Comparison of ENCODE assay signal across 16 cellular contexts in the genomic region with DNA sequence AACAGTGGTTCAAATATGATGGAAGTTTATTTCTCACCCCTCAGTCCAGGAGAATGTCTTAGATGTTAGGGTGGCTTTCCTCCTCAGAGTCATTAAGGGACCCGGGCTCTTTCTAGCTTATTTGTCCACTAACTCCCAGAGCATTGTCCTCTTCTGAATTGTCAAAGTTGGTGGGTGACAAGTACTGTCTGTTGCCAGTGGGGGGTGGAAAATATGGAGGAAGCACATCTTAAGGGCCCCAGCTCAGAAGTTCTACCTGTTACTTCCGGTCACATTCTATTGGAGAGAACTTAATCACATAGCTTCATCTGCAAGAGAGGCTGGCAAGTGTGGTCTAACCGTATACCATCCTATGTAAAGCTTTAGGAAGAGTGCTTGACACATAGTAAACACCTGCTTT. TPM values are rescaled to one million over a fixed set of nuclear protein-coding genes. Genes with fewer than 3 reads are reported as not detected.
DNase-seq lines count a peak whose midpoint lies in the region; ATAC-seq and TF ChIP-seq lines count a peak whose summit lies in the region.
"Had no signal": no experiment of that assay in that cellular context is flagged by ENCODE, and none has a peak within 500 bp of the region (broad histone marks: within the 10 kb centered on the region; RNA-seq: fewer than 3 reads in every experiment).

No MANE protein-coding gene starts in this region.

- CTCF ChIA-PET in OCI-LY7 (lab: Charles Lee; ENCODE audit: unreplicated experiment) = no interaction called here

- POLR2A ChIA-PET in OCI-LY7 (lab: Charles Lee) = interaction anchor here (0.5 to 1.4 kb wide), 4 partner anchors 11 to 21 kb away, joined by 3 to 4 read pairs (median 4); no protein-coding TSS in a partner anchor

- 17 to 64% methylated on average over 1 to 3 of the region's 3 CpGs for WGBS in gastroesophageal sphincter (ENCODE audit: low coverage in 1 of 2), 2 donors

- no peaks in the 10 kb centered on the region for H3K9me3 ChIP-seq in OCI-LY7 (ENCODE audit: low read length)
- no peaks in the 10 kb centered on the region for H3K9me3 ChIP-seq in gastroesophageal sphincter
- H3K9me3 ChIP-seq in skeletal muscle satellite cell (replicated peaks; ENCODE audit: low read length) = no peaks in the 10 kb centered on the region

- H3K9me2 ChIP-seq in OCI-LY7 (ENCODE audit: insufficient read depth, low read length) = no peaks in the 10 kb centered on the region

- H3K9ac ChIP-seq in skeletal muscle satellite cell (ENCODE audit: low read depth, low read length) = peak overlapping the region; percentile 39

- H3K27me3 ChIP-seq in gastroesophageal sphincter (no peaks in the 10 kb centered on the region), skeletal muscle satellite cell (ENCODE audit: control insufficient read depth, insufficient read depth, low read length) (no peaks in the 10 kb centered on the region)

- TF ChIP-seq CTCF in OCI-LY7 (conservative IDR thresholded peaks at IDR 0.05; ENCODE audit: low read length) = no peak
- peak in 1 of 4 experiments; percentile 6 for TF ChIP-seq CTCF in gastroesophageal sphincter (IDR thresholded peaks at IDR 0.05)

- no peak for TF ChIP-seq POLR2A in gastroesophageal sphincter (IDR thresholded peaks at IDR 0.05)

- peaks cover 92% of the 10 kb centered on the region for H3K79me2 ChIP-seq in OCI-LY7 (ENCODE audit: insufficient read depth, low read depth, low read length)

- DNase-seq in ELR (ENCODE audit: low read depth) = peak; percentile 49
- peak; percentile 43 for DNase-seq in OCI-LY7 (ENCODE audit: low spot score)
- no peak for DNase-seq in T-helper 1 cell
- DNase-seq: COR-L47; kidney glomerular epithelial cell; NCI-H1436 treated with DMSO at 0.1 percent for 48 hours; NCI-H774; PC-9; stimulated activated CD4-positive, alpha-beta T cell treated with anti-CD3 and anti-CD28 coated beads, Interleukin-2, amount 100 ng/mL, for 24 hours; stimulated activated naive CD8-positive, alpha-beta T cell treated with anti-CD3 and anti-CD28 coated beads, Interleukin-15, amount 100 ng/mL, for 72 hours had no signal

- H3K36me3 ChIP-seq in OCI-LY7 (ENCODE audit: insufficient read depth, low read length) (peaks cover 45% of the 10 kb centered on the region), gastroesophageal sphincter (no peaks in the 10 kb centered on the region), skeletal muscle satellite cell (ENCODE audit: insufficient read depth, low read length) (peaks cover 30% of the 10 kb centered on the region)

- intact Hi-C loops in OCI-LY7 (cut with micrococcal nuclease; ENCODE audit: unreplicated experiment) = no loop called here

- peaks cover 17% of the 10 kb centered on the region for H4K20me1 ChIP-seq in OCI-LY7 (ENCODE audit: insufficient read depth, low read length)

- H3K4me2 ChIP-seq in OCI-LY7 (ENCODE audit: low read length) = peak overlapping the region; percentile 69
- peak overlapping the region; percentile 70 for H3K4me2 ChIP-seq in skeletal muscle satellite cell (ENCODE audit: low read length)
- H3K4me2 ChIP-seq: PC-9 had no signal

- H3K4me1 ChIP-seq in OCI-LY7 (ENCODE audit: insufficient read depth, low read length, poor library complexity, severe bottlenecking) (peaks cover 59% of the 10 kb centered on the region), gastroesophageal sphincter (peaks cover 0 to 95% (median 38%) of the 10 kb centered on the region in 3 donors), skeletal muscle satellite cell (ENCODE audit: control insufficient read depth, insufficient read depth, low read length) (peaks cover 47% of the 10 kb centered on the region)

- TF ChIP-seq EP300 in gastroesophageal sphincter (IDR thresholded peaks at IDR 0.05) = no peak

- BruUV-seq in OCI-LY7 (replicated peaks; lab: Mats Ljungman, UMichigan) = no TSS peak

- no peak overlapping the region for H3K27ac ChIP-seq in OCI-LY7 (ENCODE audit: low read depth, low read length, poor library complexity, severe bottlenecking)
- H3K27ac ChIP-seq in gastroesophageal sphincter = peak overlapping the region; percentile 44 to 100 (median 46)
- H3K27ac ChIP-seq: PC-9 had no signal

- no peak for ATAC-seq in gastroesophageal sphincter
- ATAC-seq in HG02763 (IDR thresholded peaks at IDR 0.05; ENCODE audit: unreplicated experiment) = no peak
- no peak for ATAC-seq in GM21360 (IDR thresholded peaks at IDR 0.05; ENCODE audit: unreplicated experiment)
- no peak for ATAC-seq in GM19395 (IDR thresholded peaks at IDR 0.05; ENCODE audit: unreplicated experiment)
- ATAC-seq: activated CD4-positive, CD25-positive, alpha-beta regulatory T cell treated with anti-CD3 and anti-CD28 coated beads, Interleukin-2, amount 50 U/mL, for 24 hours; stimulated activated naive CD8-positive, alpha-beta T cell treated with anti-CD3 and anti-CD28 coated beads, Interleukin-15, amount 100 ng/mL, for 72 hours had no signal

- peak overlapping the region; percentile 9 for H3K4me3 ChIP-seq in OCI-LY7 (ENCODE audit: low read depth, low read length, poor library complexity, severe bottlenecking)
- H3K4me3 ChIP-seq in gastroesophageal sphincter = peak overlapping the region in 1 of 2 donors; percentile 8
- peak overlapping the region; percentile 39 for H3K4me3 ChIP-seq in skeletal muscle satellite cell (ENCODE audit: low read length)
- H3K4me3 ChIP-seq: PC-9 had no signal

- H2AFZ ChIP-seq in OCI-LY7 (ENCODE audit: low read length) = no peak overlapping the region
- H2AFZ ChIP-seq: PC-9 had no signal

RNA-seq across cellular contexts. Expression of a gene that starts 7.1 kb away (rescaled TPM):
- 35.5 and 35.7 TPM in 2 replicates for total RNA-seq in OCI-LY7 (2014; rRNA removed; shearing (Covaris generic))
- total RNA-seq in OCI-LY7 (2022) (113 and 116 TPM in 2 replicates), gastroesophageal sphincter (100 to 1,000 TPM; 553 to 721 (median 692) TPM)
- 271 and 344 TPM in 2 replicates for total RNA-seq in skeletal muscle satellite cell (2012; rRNA removed)

Comparison
In these comparisons a context has a peak if more than half of its experiments do, and no peak if none do; other contexts are left out.
1. DNase-seq: peak in ELR (single experiment) and OCI-LY7 (single experiment); none in T-helper 1 cell (0 of 5).
2. RNA of a gene that starts 7.1 kb away (total RNA-seq): 553 to 721 TPM in gastroesophageal sphincter; 35.5 to 116 TPM in OCI-LY7; every median in the first group is over 4 times any median in the second.